ENCODE assay signal across 9 cellular contexts in the genomic region with DNA sequence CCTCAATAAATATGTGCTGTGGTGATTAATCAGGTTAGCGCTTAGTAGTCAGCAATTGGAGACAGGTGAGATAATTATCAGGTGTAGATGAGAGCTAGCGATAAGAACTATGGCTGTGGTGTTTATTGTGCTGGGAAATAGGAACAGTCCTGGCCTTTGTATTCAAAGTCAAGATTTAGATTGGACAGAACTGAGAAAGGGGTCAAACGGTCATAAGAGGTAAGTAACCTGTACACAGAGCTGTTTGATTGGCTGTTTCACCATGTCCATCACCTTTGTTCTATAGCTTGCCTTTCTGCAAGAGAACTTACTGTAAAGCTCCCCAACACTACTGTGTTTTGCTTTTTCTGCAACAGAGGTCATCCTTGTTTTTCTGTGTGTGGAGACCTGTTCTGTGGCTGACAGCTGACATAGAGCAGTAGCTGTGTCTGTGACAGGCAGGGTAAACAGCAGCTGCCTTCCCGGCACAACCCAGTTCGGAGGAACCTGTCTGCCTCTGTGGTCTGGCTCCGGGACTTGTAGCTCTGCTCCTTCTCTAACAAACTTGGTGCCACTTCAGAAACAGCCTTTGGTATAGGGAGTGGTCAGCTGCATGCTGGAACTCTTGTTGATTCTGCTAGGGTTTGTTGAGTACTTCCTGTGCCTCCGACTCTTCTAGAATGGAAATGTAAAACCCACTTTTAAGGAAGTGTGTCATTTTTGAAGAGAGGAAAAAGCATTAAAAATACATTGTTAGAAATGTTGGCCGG. TPM values are rescaled to one million over a fixed set of nuclear protein-coding genes. Genes with fewer than 3 reads are reported as not detected.
DNase-seq lines count a peak whose midpoint lies in the region; ATAC-seq and TF ChIP-seq lines count a peak whose summit lies in the region.
"Had no signal": no experiment of that assay in that cellular context is flagged by ENCODE, and none has a peak within 500 bp of the region (broad histone marks: within the 10 kb centered on the region; RNA-seq: fewer than 3 reads in every experiment).

No MANE protein-coding gene starts in this region.

- no peaks in the 10 kb centered on the region for H3K27me3 Mint-ChIP-seq in CD4-positive, CD25-positive, alpha-beta regulatory T cell
- H3K27me3 Mint-ChIP-seq in neural crest cell (ENCODE audit: low read depth) = no peaks in the 10 kb centered on the region
- no peaks in the 10 kb centered on the region for H3K27me3 Mint-ChIP-seq in Calu3 (ENCODE audit: unreplicated experiment)

- CTCF ChIA-PET in Calu3 (lab: Charles Lee) = interaction anchor here (1.0 kb wide), 1 partner anchor 21 kb away, joined by 3 read pairs; the partner anchor contains the start of gene CDC42

- peak overlapping the region; percentile 25 to 67 (median 35) for H3K27ac Mint-ChIP-seq in CD4-positive, CD25-positive, alpha-beta regulatory T cell
- H3K27ac Mint-ChIP-seq in neural crest cell (ENCODE audit: unreplicated experiment) (no peak overlapping the region), Calu3 (ENCODE audit: unreplicated experiment) (no peak overlapping the region)

- DNase-seq in CD4-positive, CD25-positive, alpha-beta regulatory T cell = peak in 2 of 3 donors; percentile 26 to 58
- DNase-seq in SK-N-DZ (ENCODE audit: low spot score) (peak; percentile 84), body of pancreas (peak in 1 of 4 donors; percentile 33), neural crest cell (ENCODE audit: low read depth, low spot score) (no peak), NCI-H524 treated with DMSO at 0.1 percent for 48 hours (lab: John Stamatoyannopoulos, UW) (no peak), Calu3 (no peak)
- DNase-seq: NCI-H2227 treated with DMSO at 0.1 percent for 48 hours had no signal

- peaks cover 5 to 57% (median 21%) of the 10 kb centered on the region in 4 donors for H3K4me1 Mint-ChIP-seq in CD4-positive, CD25-positive, alpha-beta regulatory T cell
- H3K4me1 Mint-ChIP-seq in neural crest cell (peaks cover 6% of the 10 kb centered on the region), Calu3 (ENCODE audit: low read depth, unreplicated experiment) (no peaks in the 10 kb centered on the region)

- H3K4me3 ChIP-seq in CD4-positive, CD25-positive, alpha-beta regulatory T cell (ENCODE audit: low read depth, low read length) = peak overlapping the region; percentile 48
- H3K4me3 ChIP-seq in body of pancreas = no peak overlapping the region

- peak overlapping the region in 3 of 4 donors; percentile 65 to 68 (median 65) for H3K4me3 Mint-ChIP-seq in CD4-positive, CD25-positive, alpha-beta regulatory T cell
- H3K4me3 Mint-ChIP-seq in neural crest cell (peak overlapping the region; percentile 39), Calu3 (ENCODE audit: low read depth, unreplicated experiment) (no peak overlapping the region)

- H3K4me1 ChIP-seq in CD4-positive, CD25-positive, alpha-beta regulatory T cell (ENCODE audit: control insufficient read depth, insufficient read depth, low read length, poor library complexity, severe bottlenecking) = peaks cover 21% of the 10 kb centered on the region
- H3K4me1 ChIP-seq in body of pancreas = no peaks in the 10 kb centered on the region

- no peaks in the 10 kb centered on the region for H3K36me3 Mint-ChIP-seq in CD4-positive, CD25-positive, alpha-beta regulatory T cell
- H3K36me3 Mint-ChIP-seq in neural crest cell (ENCODE audit: low read depth) (no peaks in the 10 kb centered on the region), Calu3 (ENCODE audit: insufficient read depth, unreplicated experiment) (no peaks in the 10 kb centered on the region)

- no peak overlapping the region for H3K27ac ChIP-seq in CD4-positive, CD25-positive, alpha-beta regulatory T cell (ENCODE audit: insufficient read depth, low read length, poor library complexity, severe bottlenecking)
- peak overlapping the region in 2 of 4 donors; percentile 10 to 67 for H3K27ac ChIP-seq in body of pancreas

- peak; percentile 69 to 89 for ATAC-seq in CD4-positive, CD25-positive, alpha-beta regulatory T cell (ENCODE audit: low read depth in 2 of 2)
- ATAC-seq in body of pancreas = peak; percentile 11
- no peak for ATAC-seq in HG03196 (IDR thresholded peaks at IDR 0.05; ENCODE audit: unreplicated experiment)
- no peak for ATAC-seq in GM18870 (IDR thresholded peaks at IDR 0.05; ENCODE audit: unreplicated experiment)

- no peak for TF ChIP-seq CTCF in body of pancreas (IDR thresholded peaks at IDR 0.05)
- TF ChIP-seq CTCF in neural crest cell (conservative IDR thresholded peaks at IDR 0.05) = no peak
- TF ChIP-seq CTCF in Calu3 (IDR thresholded peaks at IDR 0.05; ENCODE audit: unreplicated experiment) = no peak

- intact Hi-C loops in body of pancreas (cut with DNase I) (no loop called here), Calu3 (cut with micrococcal nuclease; ENCODE audit: unreplicated experiment) (no loop called here)

- 46 to 67% methylated on average over 8 of the region's 8 CpGs for WGBS in body of pancreas, 2 donors

- no TSS peak for BruUV-seq in Calu3 (replicated peaks; lab: Mats Ljungman, UMichigan)

- no peaks in the 10 kb centered on the region for H3K36me3 ChIP-seq in CD4-positive, CD25-positive, alpha-beta regulatory T cell (ENCODE audit: control insufficient read depth, insufficient read depth, low read length)
- no peaks in the 10 kb centered on the region for H3K36me3 ChIP-seq in body of pancreas (replicated peaks in 1 of 2; ENCODE audit: insufficient read depth in 1 of 2, low read depth in 2 of 2)

- H3K9me3 Mint-ChIP-seq in CD4-positive, CD25-positive, alpha-beta regulatory T cell = no peaks in the 10 kb centered on the region
- H3K9me3 Mint-ChIP-seq in neural crest cell (no peaks in the 10 kb centered on the region), Calu3 (ENCODE audit: low read depth, unreplicated experiment) (no peaks in the 10 kb centered on the region)

- no peak for TF ChIP-seq POLR2A in body of pancreas (IDR thresholded peaks at IDR 0.05)

- H3K27me3 ChIP-seq in CD4-positive, CD25-positive, alpha-beta regulatory T cell (ENCODE audit: control insufficient read depth, insufficient read depth, low read length) = no peaks in the 10 kb centered on the region
- no peaks in the 10 kb centered on the region for H3K27me3 ChIP-seq in body of pancreas

- H3K9me3 ChIP-seq in CD4-positive, CD25-positive, alpha-beta regulatory T cell (ENCODE audit: control insufficient read depth in 2 of 2, low read length in 2 of 2) = no peaks in the 10 kb centered on the region
- H3K9me3 ChIP-seq in body of pancreas = no peaks in the 10 kb centered on the region

RNA-seq across cellular contexts. Expression of gene CDC42, which starts 21.1 kb away (rescaled TPM):
- total RNA-seq in CD4-positive, CD25-positive, alpha-beta regulatory T cell = 376 TPM
- 100 to 1,000 TPM; 290 to 513 (median 434) TPM for polyA plus RNA-seq in CD4-positive, CD25-positive, alpha-beta regulatory T cell
- polyA plus RNA-seq in SK-N-DZ (2014; cell fraction: cytosol; rRNA removed) = 143 and 173 TPM in 2 replicates
- polyA plus RNA-seq in SK-N-DZ (2014; cell fraction: nucleus; rRNA removed) = 55.2 and 70.2 TPM in 2 replicates
- total RNA-seq in body of pancreas (10 to 100 TPM; 39.9 to 72.1 TPM), neural crest cell (192 and 198 TPM in 2 replicates), Calu3 (2022) (194 and 204 TPM in 2 replicates)

RNA-seq across cellular contexts. Expression of gene CELA3A, which starts 29.9 kb away (rescaled TPM):
- not detected for total RNA-seq in CD4-positive, CD25-positive, alpha-beta regulatory T cell
- not detected for polyA plus RNA-seq in CD4-positive, CD25-positive, alpha-beta regulatory T cell
- not detected in 2 replicates for polyA plus RNA-seq in SK-N-DZ (2014; cell fraction: cytosol; rRNA removed)
- not detected in 2 replicates for polyA plus RNA-seq in SK-N-DZ (2014; cell fraction: nucleus; rRNA removed)
- total RNA-seq in body of pancreas (over 10,000 TPM; 37,316 to 51,622 TPM), neural crest cell (not detected in 2 replicates), Calu3 (2022) (not detected in 2 replicates)

RNA-seq across cellular contexts. Expression of gene CELA3B, which starts 54.6 kb away (rescaled TPM):
- total RNA-seq in CD4-positive, CD25-positive, alpha-beta regulatory T cell = not detected
- polyA plus RNA-seq in CD4-positive, CD25-positive, alpha-beta regulatory T cell = not detected
- not detected in 2 replicates for polyA plus RNA-seq in SK-N-DZ (2014; cell fraction: cytosol; rRNA removed)
- not detected in 2 replicates for polyA plus RNA-seq in SK-N-DZ (2014; cell fraction: nucleus; rRNA removed)
- total RNA-seq in body of pancreas = over 10,000 TPM; 12,815 to 27,120 TPM
- total RNA-seq in neural crest cell = not detected in 2 replicates
- not detected in 2 replicates for total RNA-seq in Calu3 (2022)

Comparison
In these comparisons a context has a peak if more than half of its experiments do, and no peak if none do; other contexts are left out.
1. ATAC-seq: peak in CD4-positive, CD25-positive, alpha-beta regulatory T cell (2 of 2) and body of pancreas (single experiment); none in HG03196 (single experiment) and GM18870 (single experiment).
2. DNase-seq: peak in CD4-positive, CD25-positive, alpha-beta regulatory T cell (2 of 3) and SK-N-DZ (single experiment); none in neural crest cell (single experiment), NCI-H524 treated with DMSO at 0.1 percent for 48 hours (single experiment) and Calu3 (single experiment).
3. H3K27ac Mint-ChIP-seq: peak in CD4-positive, CD25-positive, alpha-beta regulatory T cell (3 of 3); none in neural crest cell (single experiment) and Calu3 (single experiment).
4. RNA of gene CELA3A, which starts 29.9 kb away (total RNA-seq): 37,316 to 51,622 TPM in body of pancreas; not detected in neural crest cell, not detected in CD4-positive, CD25-positive, alpha-beta regulatory T cell (single experiment) and not detected in Calu3; every median in the first group is over 1,000 times any median in the second.
5. RNA of gene CELA3B, which starts 54.6 kb away (total RNA-seq): 12,815 to 27,120 TPM in body of pancreas; not detected in CD4-positive, CD25-positive, alpha-beta regulatory T cell (single experiment), not detected in neural crest cell and not detected in Calu3; every median in the first group is over 1,000 times any median in the second.